In the genomic region with DNA sequence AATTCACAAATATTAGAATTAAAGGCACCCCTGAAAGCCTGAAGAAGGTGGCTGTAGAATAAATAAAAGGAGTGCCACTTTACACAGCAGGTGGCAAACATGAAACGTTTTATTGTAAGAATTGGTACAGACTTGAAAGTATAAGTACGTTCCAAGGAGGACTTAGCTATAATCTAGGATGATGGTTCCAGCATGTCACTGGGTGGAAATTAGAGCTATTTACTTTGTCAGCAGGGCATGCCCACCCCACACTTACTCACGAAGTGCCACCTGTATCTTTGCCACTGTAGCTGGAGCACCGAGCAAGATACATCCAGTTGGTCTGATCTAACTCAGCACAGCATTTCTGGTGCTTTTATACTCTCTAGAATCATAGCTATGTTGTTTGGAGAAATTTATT, we compare ENCODE assay signal across 27 cellular contexts.
"Had no signal": no experiment of that assay in that cellular context is flagged by ENCODE, and none has a peak within 500 bp of the region (broad histone marks: within the 10 kb centered on the region; RNA-seq: fewer than 3 reads in every experiment).

No MANE protein-coding gene starts in this region.

- H3K4me3 ChIP-seq: adrenal gland, ascending aorta, breast epithelium, cardiac muscle cell, colonic mucosa, esophagus squamous epithelium, gastroesophageal sphincter had no signal

- H3K27ac ChIP-seq: adrenal gland, ascending aorta, breast epithelium, cardiac muscle cell, colonic mucosa, epithelial cell of prostate, esophagus squamous epithelium, gastroesophageal sphincter had no signal

- ATAC-seq: activated CD4-positive, alpha-beta T cell treated with anti-CD3 and anti-CD28 coated beads for 36 hours; activated CD8-positive, alpha-beta memory T cell treated with anti-CD3 and anti-CD28 coated beads, Interleukin-2, amount 10 ng/mL, durations not matched to agents 7 days and 5 days; activated CD8-positive, alpha-beta T cell treated with anti-CD3 and anti-CD28 coated beads, Interleukin-2, amount 10 ng/mL, durations not matched to agents 7 days and 5 days; activated naive CD8-positive, alpha-beta T cell treated with anti-CD3 and anti-CD28 coated beads, Interleukin-2, amount 50 U/mL, for 24 hours; gastroesophageal sphincter had no signal

- DNase-seq: activated CD4-positive, alpha-beta memory T cell treated with anti-CD3 and anti-CD28 coated beads for 36 hours; activated CD4-positive, alpha-beta T cell treated with anti-CD3 and anti-CD28 coated beads for 36 hours; activated CD4-positive, alpha-beta T cell treated with anti-CD3 and anti-CD28 coated beads, Interleukin-2, amount 10 ng/mL, durations not matched to agents 24 days and 14 days; activated CD4-positive, CD25-positive, alpha-beta regulatory T cell; activated CD4-positive, CD25-positive, alpha-beta regulatory T cell treated with anti-CD3 and anti-CD28 coated beads, Interleukin-2, amount 50 U/mL, for 72 hours; activated CD8-positive, alpha-beta memory T cell treated with anti-CD3 and anti-CD28 coated beads, Interleukin-2, amount 10 ng/mL, durations not matched to agents 7 days and 5 days; activated CD8-positive, alpha-beta memory T cell treated with anti-CD3 and anti-CD28 coated beads, Interleukin-2, amount 50 U/mL, for 4 hours; activated CD8-positive, alpha-beta T cell treated with anti-CD3 and anti-CD28 coated beads, Interleukin-2, amount 10 ng/mL, durations not matched to agents 7 days and 5 days; activated effector memory CD4-positive, alpha-beta T cell treated with anti-CD3 and anti-CD28 coated beads, Interleukin-2, amount 50 U/mL, for 16 hours; activated naive CD4-positive, alpha-beta T cell treated with anti-CD3 and anti-CD28 coated beads for 36 hours; activated naive CD8-positive, alpha-beta T cell treated with anti-CD3 and anti-CD28 coated beads for 36 hours; activated naive CD8-positive, alpha-beta T cell treated with anti-CD3 and anti-CD28 coated beads, Interleukin-2, amount 50 U/mL, for 24 hours; activated T-cell treated with anti-CD3 and anti-CD28 coated beads, Interleukin-2, amount 50 U/mL, for 1 hour; activated T-cell treated with anti-CD3 and anti-CD28 coated beads, Interleukin-2, amount 50 U/mL, for 48 hours; adrenal gland; central memory CD4-positive, alpha-beta T cell; cerebellar nuclear complex; colonic mucosa; effector CD8-positive, alpha-beta T cell; esophagus squamous epithelium; foreskin melanocyte; T-helper 2 cell had no signal

- H3K4me1 ChIP-seq: adrenal gland, ascending aorta, breast epithelium, colonic mucosa, esophagus squamous epithelium, gastroesophageal sphincter had no signal

- H3K9me3 ChIP-seq: adrenal gland, ascending aorta, breast epithelium, colonic mucosa, esophagus squamous epithelium, gastroesophageal sphincter had no signal

- H3K27me3 ChIP-seq: adrenal gland, ascending aorta, breast epithelium, cardiac muscle cell, colonic mucosa, esophagus squamous epithelium had no signal

- H3K36me3 ChIP-seq: adrenal gland, ascending aorta, breast epithelium, cardiac muscle cell, colonic mucosa, esophagus squamous epithelium, gastroesophageal sphincter had no signal
